ENCODE assay signal across 8 cellular contexts in the genomic region with DNA sequence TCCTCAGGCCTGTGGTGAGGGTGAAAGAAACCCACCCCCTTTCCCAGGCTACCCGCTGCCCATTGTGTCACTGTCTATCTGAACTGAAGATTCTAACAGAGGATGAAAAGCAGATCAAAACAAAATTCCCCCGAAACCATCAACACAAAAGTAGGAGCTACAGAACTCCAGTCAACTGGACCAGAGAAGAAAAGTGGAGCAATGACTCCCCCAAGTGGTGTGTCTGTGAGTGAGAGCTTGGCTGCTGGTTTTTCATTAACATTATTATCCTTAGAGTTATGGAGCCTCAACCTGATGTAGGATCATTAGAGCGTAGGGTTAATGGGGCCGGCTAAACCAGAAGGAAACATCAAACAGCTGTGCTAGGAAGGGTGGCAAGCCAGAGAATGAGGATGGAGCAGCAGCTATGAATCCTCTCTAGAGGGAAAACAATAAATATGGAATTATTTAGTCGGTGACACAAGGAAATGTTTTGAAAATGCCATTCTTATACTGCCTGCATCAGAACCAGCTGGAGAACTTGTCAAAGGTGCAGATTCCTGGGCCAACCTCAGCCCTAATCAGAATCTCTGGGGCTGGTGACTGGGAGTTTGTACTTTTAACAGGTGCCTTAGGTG.
A peak's percentile ranks its signal among the peaks of the same experiment; 100 is the strongest.
DNase-seq lines count a peak whose midpoint lies in the region; ATAC-seq and TF ChIP-seq lines count a peak whose summit lies in the region.

No MANE protein-coding gene starts in this region.

- no peak overlapping the region for H3K27ac Mint-ChIP-seq in stimulated activated effector memory CD8-positive, alpha-beta T cell treated with anti-CD3 and anti-CD28 coated beads, Interleukin-12 subunit alpha, Interleukin-12 subunit beta, amount 100 ng/mL, for 72 hours

- peak; percentile 69 for TF ChIP-seq CTCF in 22Rv1 (IDR thresholded peaks at IDR 0.05)
- peak; percentile 57 for TF ChIP-seq CTCF in GM12873 (IDR thresholded peaks at IDR 0.05; ENCODE audit: insufficient read depth, low read depth, low read length, missing control alignments)

- no peaks in the 10 kb centered on the region for H3K9me3 Mint-ChIP-seq in stimulated activated effector memory CD8-positive, alpha-beta T cell treated with anti-CD3 and anti-CD28 coated beads, Interleukin-12 subunit alpha, Interleukin-12 subunit beta, amount 100 ng/mL, for 72 hours

- H3K4me3 Mint-ChIP-seq in stimulated activated effector memory CD8-positive, alpha-beta T cell treated with anti-CD3 and anti-CD28 coated beads, Interleukin-12 subunit alpha, Interleukin-12 subunit beta, amount 100 ng/mL, for 72 hours = no peak overlapping the region

- no peaks in the 10 kb centered on the region for H3K4me1 Mint-ChIP-seq in stimulated activated effector memory CD8-positive, alpha-beta T cell treated with anti-CD3 and anti-CD28 coated beads, Interleukin-12 subunit alpha, Interleukin-12 subunit beta, amount 100 ng/mL, for 72 hours

- no peaks in the 10 kb centered on the region for H3K36me3 Mint-ChIP-seq in stimulated activated effector memory CD8-positive, alpha-beta T cell treated with anti-CD3 and anti-CD28 coated beads, Interleukin-12 subunit alpha, Interleukin-12 subunit beta, amount 100 ng/mL, for 72 hours

- no peak for ATAC-seq in stimulated activated effector memory CD8-positive, alpha-beta T cell treated with anti-CD3 and anti-CD28 coated beads, Interleukin-12 subunit alpha, Interleukin-12 subunit beta, amount 100 ng/mL, for 72 hours

- DNase-seq in NCI-H345 (lab: John Stamatoyannopoulos, UW) = peak; percentile 34
- peak in 43 of 61 donors; percentile 3 to 78 (median 23) for DNase-seq in caudate nucleus (lab: John Stamatoyannopoulos, UW)
- peak; percentile 77 for DNase-seq in left kidney (ENCODE audit: low read depth, low spot score)
- no peak for DNase-seq in stimulated activated effector memory CD8-positive, alpha-beta T cell treated with anti-CD3 and anti-CD28 coated beads, Interleukin-12 subunit alpha, Interleukin-12 subunit beta, amount 100 ng/mL, for 72 hours (ENCODE audit: low spot score in 2 of 2)
- DNase-seq in T1000 (lab: John Stamatoyannopoulos, UW) = no peak
- no peak for DNase-seq in cortex of kidney (lab: John Stamatoyannopoulos, UW)

- no peak overlapping the region for H3K27ac ChIP-seq in 22Rv1
- H3K27ac ChIP-seq in caudate nucleus (ENCODE audit: low read depth, low read length) = no peak overlapping the region

Comparison
In these comparisons a context has a peak if more than half of its experiments do, and no peak if none do; other contexts are left out.
1. DNase-seq: peak in NCI-H345 (single experiment), caudate nucleus (43 of 61) and left kidney (single experiment); none in stimulated activated effector memory CD8-positive, alpha-beta T cell treated with anti-CD3 and anti-CD28 coated beads, Interleukin-12 subunit alpha, Interleukin-12 subunit beta, amount 100 ng/mL, for 72 hours (0 of 2), T1000 (single experiment) and cortex of kidney (single experiment).